ENCODE assay signal across 8 cellular contexts in genomic region chr12:57755454-57756372, GRCh38. TPM values are rescaled to one million over a fixed set of nuclear protein-coding genes. Genes with fewer than 3 reads are reported as not detected.
DNase-seq lines count a peak whose midpoint lies in the region; ATAC-seq and TF ChIP-seq lines count a peak whose summit lies in the region.

No MANE protein-coding gene starts in this region.

- H3K36me3 ChIP-seq in duodenal mucosa (ENCODE audit: control insufficient read depth in 1 of 2, insufficient read depth in 2 of 2, low read length in 2 of 2) (peaks cover 0 to 14% of the 10 kb centered on the region in 2 donors), mucosa of stomach (ENCODE audit: control insufficient read depth, insufficient read depth, low read length) (no peaks in the 10 kb centered on the region)

- H3K27me3 Mint-ChIP-seq in activated CD4-positive, alpha-beta T cell treated with anti-CD3 and anti-CD28 coated beads for 36 hours, result no peaks in the 10 kb centered on the region

- peak; percentile 55 for DNase-seq in activated CD4-positive, alpha-beta T cell treated with anti-CD3 and anti-CD28 coated beads for 36 hours
- DNase-seq in activated CD4-positive, alpha-beta T cell treated with anti-CD3 and anti-CD28 coated beads, Interleukin-2, amount 50 U/mL, for 4 hours, result no peak
- DNase-seq in T1000 (lab: John Stamatoyannopoulos, UW), result peak; percentile 97
- DNase-seq in GM10266 (ENCODE audit: extremely low spot score), result no peak
- DNase-seq in mucosa of gallbladder (ENCODE audit: low spot score), result no peak

- H3K4me1 Mint-ChIP-seq in activated CD4-positive, alpha-beta T cell treated with anti-CD3 and anti-CD28 coated beads for 36 hours, result peaks cover 57% of the 10 kb centered on the region

- POLR2A ChIA-PET in activated CD4-positive, alpha-beta T cell treated with anti-CD3 and anti-CD28 coated beads for 36 hours (lab: Charles Lee), result interaction anchor here (0.6 to 1.4 kb wide), 4 partner anchors 10 to 68 kb away, joined by 4 to 10 read pairs (median 6); partner anchors contain the start of gene TSPAN31

- intact Hi-C loops in activated CD4-positive, alpha-beta T cell treated with anti-CD3 and anti-CD28 coated beads for 36 hours (cut with DNase I, micrococcal nuclease), result loop anchor here in 1 of 2 experiments (1.0 to 10.0 kb wide), 6 partner anchors 10 to 1121 kb away; partner anchors contain the start of genes BAZ2A, CTDSP2 and TSFM

- H3K27me3 ChIP-seq in duodenal mucosa (ENCODE audit: control insufficient read depth in 1 of 2, insufficient read depth in 2 of 2, low read length in 2 of 2) (no peaks in the 10 kb centered on the region), mucosa of stomach (ENCODE audit: control insufficient read depth, insufficient read depth, low read length) (no peaks in the 10 kb centered on the region)

- H3K9me3 Mint-ChIP-seq in activated CD4-positive, alpha-beta T cell treated with anti-CD3 and anti-CD28 coated beads for 36 hours (ENCODE audit: low read depth), result no peaks in the 10 kb centered on the region

- no peak overlapping the region for H3K27ac ChIP-seq in duodenal mucosa (ENCODE audit: low read depth, low read length)

- TF ChIP-seq CTCF in GM10266 (IDR thresholded peaks at IDR 0.05; ENCODE audit: control insufficient read depth, insufficient read depth, low read depth, missing control alignments), result no peak

- H3K9ac ChIP-seq in duodenal mucosa (ENCODE audit: low read depth in 1 of 2, low read length in 2 of 2), result peak overlapping the region; percentile 61 to 62
- peak overlapping the region; percentile 64 for H3K9ac ChIP-seq in mucosa of stomach (ENCODE audit: low read length)

- ATAC-seq in activated CD4-positive, alpha-beta T cell treated with anti-CD3 and anti-CD28 coated beads for 36 hours, result no peak
- ATAC-seq in HG02678 (IDR thresholded peaks at IDR 0.05; ENCODE audit: unreplicated experiment), result no peak

- peaks cover 40 to 46% of the 10 kb centered on the region in 2 donors for H3K4me1 ChIP-seq in duodenal mucosa (ENCODE audit: control insufficient read depth in 1 of 2, insufficient read depth in 2 of 2, low read length in 2 of 2)
- H3K4me1 ChIP-seq in mucosa of stomach (ENCODE audit: control insufficient read depth, insufficient read depth, low read length), result peaks cover 29% of the 10 kb centered on the region

- CTCF ChIA-PET in activated CD4-positive, alpha-beta T cell treated with anti-CD3 and anti-CD28 coated beads for 36 hours (lab: Charles Lee), result interaction anchor here (0.6 to 2.8 kb wide), 20 partner anchors 9 to 152 kb away, joined by 3 to 54 read pairs (median 5); partner anchors contain the start of genes CYP27B1, TSFM and TSPAN31

- H3K4me3 ChIP-seq in duodenal mucosa (ENCODE audit: low read depth in 1 of 2, low read length in 2 of 2), result peak overlapping the region; percentile 67
- H3K4me3 ChIP-seq in mucosa of stomach (ENCODE audit: low read length), result no peak overlapping the region

- H3K9me3 ChIP-seq in duodenal mucosa (ENCODE audit: control insufficient read depth in 1 of 2, low read length in 2 of 2) (no peaks in the 10 kb centered on the region), mucosa of stomach (ENCODE audit: control insufficient read depth, low read length) (no peaks in the 10 kb centered on the region)

- H3K27ac Mint-ChIP-seq in activated CD4-positive, alpha-beta T cell treated with anti-CD3 and anti-CD28 coated beads for 36 hours, result peak overlapping the region; percentile 40

- peaks cover 26% of the 10 kb centered on the region for H3K36me3 Mint-ChIP-seq in activated CD4-positive, alpha-beta T cell treated with anti-CD3 and anti-CD28 coated beads for 36 hours (ENCODE audit: low read depth)

- H3K4me3 Mint-ChIP-seq in activated CD4-positive, alpha-beta T cell treated with anti-CD3 and anti-CD28 coated beads for 36 hours, result peak overlapping the region; percentile 79

RNA-seq across cellular contexts. Expression of gene MARCHF9, which starts 0.8 kb away (rescaled TPM):
- total RNA-seq in activated CD4-positive, alpha-beta T cell treated with anti-CD3 and anti-CD28 coated beads for 36 hours, result 10 to 100 TPM; 20.9 to 22.5 TPM
- total RNA-seq in mucosa of gallbladder, result 24.6 TPM

RNA-seq across cellular contexts. Expression of gene CDK4, which starts 3.6 kb away (rescaled TPM):
- total RNA-seq in activated CD4-positive, alpha-beta T cell treated with anti-CD3 and anti-CD28 coated beads for 36 hours, result 100 to 1,000 TPM; 132 to 208 TPM
- total RNA-seq in mucosa of gallbladder, result 67.8 TPM

RNA-seq across cellular contexts. Expression of gene TSPAN31, which starts 10.9 kb away (rescaled TPM):
- total RNA-seq in activated CD4-positive, alpha-beta T cell treated with anti-CD3 and anti-CD28 coated beads for 36 hours, result 10 to 100 TPM; 13.6 to 15.9 TPM
- total RNA-seq in mucosa of gallbladder, result 44.8 TPM

RNA-seq across cellular contexts. Expression of gene CYP27B1, which starts 11.2 kb away (rescaled TPM):
- 1 to 10 TPM; 6.6 to 6.8 TPM for total RNA-seq in activated CD4-positive, alpha-beta T cell treated with anti-CD3 and anti-CD28 coated beads for 36 hours
- 1.6 TPM for total RNA-seq in mucosa of gallbladder

RNA-seq across cellular contexts. Expression of gene METTL1, which starts 16.2 kb away (rescaled TPM):
- 10 to 100 TPM; 31.9 to 33.5 TPM for total RNA-seq in activated CD4-positive, alpha-beta T cell treated with anti-CD3 and anti-CD28 coated beads for 36 hours
- 9.2 TPM for total RNA-seq in mucosa of gallbladder

Comparison
In these comparisons a context has a peak if more than half of its experiments do, and no peak if none do; other contexts are left out.
1. DNase-seq: peak in activated CD4-positive, alpha-beta T cell treated with anti-CD3 and anti-CD28 coated beads for 36 hours (single experiment) and T1000 (single experiment); none in activated CD4-positive, alpha-beta T cell treated with anti-CD3 and anti-CD28 coated beads, Interleukin-2, amount 50 U/mL, for 4 hours (0 of 2), GM10266 (single experiment) and mucosa of gallbladder (single experiment).